In genomic region chr18:45569566-45569965, GRCh38 we compare ENCODE assay signal across 25 cellular contexts. TPM values are rescaled to one million over a fixed set of nuclear protein-coding genes. Genes with fewer than 3 reads are reported as not detected.
"Had no signal": no experiment of that assay in that cellular context is flagged by ENCODE, and none has a peak within 500 bp of the region (broad histone marks: within the 10 kb centered on the region; RNA-seq: fewer than 3 reads in every experiment).

No MANE protein-coding gene starts in this region.

- FAIRE-seq: endothelial cell of umbilical vein, kidney, TTC549 had no signal

- H3K27ac ChIP-seq: right atrium auricular region, skin epidermis, transverse colon had no signal

- ATAC-seq: natural killer cell treated with Interleukin-12 subunit alpha and Interleukin-12 subunit beta and Interleukin-15 and Interleukin-18, amount 100 ng/mL, for 72 hours; T-helper 17 cell; WTC11 had no signal

- H3K9me3 Mint-ChIP-seq: activated CD4-positive, alpha-beta memory T cell treated with anti-CD3 and anti-CD28 coated beads, Interleukin-2, amount 10 ng/mL, durations not matched to agents 7 days and 5 days; activated T-cell treated with anti-CD3 and anti-CD28 coated beads, Interleukin-2, amount 50 U/mL, for 24 hours; natural killer cell treated with Interleukin-12 subunit alpha and Interleukin-12 subunit beta and Interleukin-15 and Interleukin-18, amount 100 ng/mL, for 72 hours had no signal

- DNase-seq: activated CD4-positive, alpha-beta memory T cell treated with anti-CD3 and anti-CD28 coated beads, Interleukin-2, amount 10 ng/mL, durations not matched to agents 7 days and 5 days; activated CD4-positive, alpha-beta T cell treated with anti-CD3 and anti-CD28 coated beads for 4 hours; activated naive CD4-positive, alpha-beta T cell treated with anti-CD3 and anti-CD28 coated beads, Interleukin-2, amount 50 U/mL, for 16 hours; activated T-cell treated with anti-CD3 and anti-CD28 coated beads, Interleukin-2, amount 50 U/mL, for 24 hours; cerebellar nuclear complex; effector CD8-positive, alpha-beta T cell; esophagus squamous epithelium; hippocampal formation; kidney; mesenchymal stem cell; occipital lobe; stimulated activated CD4-positive, alpha-beta T cell treated with anti-CD3 and anti-CD28 coated beads, Interleukin-4, amount 100 ng/mL, for 24 hours; stimulated activated naive CD4-positive, alpha-beta T cell treated with Interleukin-2 at 50 U/mL for 16 hours; substantia nigra; T-helper 17 cell; transverse colon had no signal

- H3K27ac Mint-ChIP-seq: activated CD4-positive, alpha-beta memory T cell treated with anti-CD3 and anti-CD28 coated beads, Interleukin-2, amount 10 ng/mL, durations not matched to agents 7 days and 5 days; activated T-cell treated with anti-CD3 and anti-CD28 coated beads, Interleukin-2, amount 50 U/mL, for 24 hours; natural killer cell treated with Interleukin-12 subunit alpha and Interleukin-12 subunit beta and Interleukin-15 and Interleukin-18, amount 100 ng/mL, for 72 hours; progenitor cell of endocrine pancreas; T-helper 17 cell; WTC11 had no signal

- H3K4me1 Mint-ChIP-seq: activated CD4-positive, alpha-beta memory T cell treated with anti-CD3 and anti-CD28 coated beads, Interleukin-2, amount 10 ng/mL, durations not matched to agents 7 days and 5 days; T-helper 17 cell had no signal

- H3K36me3 Mint-ChIP-seq: natural killer cell treated with Interleukin-12 subunit alpha and Interleukin-12 subunit beta and Interleukin-15 and Interleukin-18, amount 100 ng/mL, for 72 hours; WTC11 had no signal

- H3K4me3 ChIP-seq: esophagus squamous epithelium, right atrium auricular region, skin epidermis, transverse colon had no signal

- H3K9me3 ChIP-seq: esophagus squamous epithelium, right atrium auricular region, transverse colon had no signal

- H3K27me3 ChIP-seq: esophagus squamous epithelium, right atrium auricular region, transverse colon had no signal

- H3K4me3 Mint-ChIP-seq: activated CD4-positive, alpha-beta memory T cell treated with anti-CD3 and anti-CD28 coated beads, Interleukin-2, amount 10 ng/mL, durations not matched to agents 7 days and 5 days; activated T-cell treated with anti-CD3 and anti-CD28 coated beads, Interleukin-2, amount 50 U/mL, for 24 hours; natural killer cell treated with Interleukin-12 subunit alpha and Interleukin-12 subunit beta and Interleukin-15 and Interleukin-18, amount 100 ng/mL, for 72 hours; T-helper 17 cell; WTC11 had no signal

- H3K27me3 Mint-ChIP-seq: progenitor cell of endocrine pancreas had no signal

- H3K36me3 ChIP-seq: esophagus squamous epithelium, right atrium auricular region, transverse colon had no signal

RNA-seq across cellular contexts. Expression of gene SLC14A2, which starts 45.7 kb away (rescaled TPM):
- total RNA-seq: endothelial cell of umbilical vein, esophagus squamous epithelium, fibroblast of villous mesenchyme, liver, transverse colon had no signal
